ENCODE assay signal across 8 cellular contexts in the genomic region with DNA sequence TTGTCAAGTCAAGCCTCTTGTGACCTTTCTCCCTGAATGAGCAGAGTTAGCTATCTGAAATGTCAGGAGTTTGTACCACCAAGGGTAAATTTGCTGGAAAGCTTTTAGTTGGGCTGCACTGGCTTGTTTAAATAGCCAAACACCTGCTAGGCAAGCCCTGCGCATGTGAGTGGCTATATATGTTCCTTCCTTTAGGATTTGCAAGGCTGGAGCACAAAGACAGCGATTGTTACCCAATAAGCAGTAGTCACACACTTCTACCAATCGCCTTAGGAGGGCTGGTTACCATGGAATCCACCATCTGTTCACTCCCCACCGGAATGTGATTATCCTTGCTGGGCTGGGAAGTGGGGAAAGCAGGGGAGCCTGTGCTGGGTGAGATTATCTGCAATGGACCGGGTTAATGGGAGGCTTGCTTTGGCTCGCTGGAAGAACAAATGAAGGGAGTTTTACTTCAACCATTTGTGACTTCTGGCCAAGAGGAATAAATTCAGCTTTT.
DNase-seq lines count a peak whose midpoint lies in the region; TF ChIP-seq lines count a peak whose summit lies in the region.

No MANE protein-coding gene starts in this region.

- TF ChIP-seq POLR2A in erythroblast (IDR thresholded peaks at IDR 0.05; ENCODE audit: low read length): no peak

- H3K4me3 ChIP-seq in ascending aorta: peak overlapping the region in 1 of 2 donors; percentile 7
- H3K4me3 ChIP-seq in skeletal muscle tissue (ENCODE audit: low read length in 3 of 3): peak overlapping the region; percentile 57 to 71 (median 68)

- H3K9ac ChIP-seq in skeletal muscle tissue (ENCODE audit: low read depth in 1 of 3, low read length in 3 of 3): peak overlapping the region; percentile 59 to 73 (median 72)

- H3K36me3 ChIP-seq in ascending aorta (no peaks in the 10 kb centered on the region), skeletal muscle tissue (ENCODE audit: control insufficient read depth in 3 of 3, insufficient read depth in 3 of 3, low read length in 3 of 3) (no peaks in the 10 kb centered on the region)

- DNase-seq in C1 segment of cervical spinal cord (lab: John Stamatoyannopoulos, UW) (peak in 12 of 14 donors; percentile 14 to 82 (median 49)), NCI-H1694 (lab: John Stamatoyannopoulos, UW) (peak; percentile 99), ascending aorta (ENCODE audit: low spot score in 2 of 2) (no peak), iPS DF 4.7 (ENCODE audit: extremely low read depth, low spot score) (peak; percentile 93), Kasumi-1 (lab: John Stamatoyannopoulos, UW) (no peak), erythroblast (lab: John Stamatoyannopoulos, UW) (no peak), 8988T (no peak)

- no peak for TF ChIP-seq CTCF in ascending aorta (IDR thresholded peaks at IDR 0.05)

- H3K9me3 ChIP-seq in ascending aorta: no peaks in the 10 kb centered on the region
- H3K9me3 ChIP-seq in skeletal muscle tissue (ENCODE audit: control insufficient read depth in 3 of 3, low read length in 3 of 3): no peaks in the 10 kb centered on the region

- H3K27ac ChIP-seq in ascending aorta (peak overlapping the region; percentile 18 to 19), skeletal muscle tissue (ENCODE audit: low read depth, low read length) (peak overlapping the region; percentile 59)

- intact Hi-C loops in ascending aorta (cut with DNase I): loop anchor here (2.0 kb wide), 1 partner anchor 21 kb away; no protein-coding TSS in a partner anchor

- H3K4me1 ChIP-seq in ascending aorta (peaks cover 3 to 22% of the 10 kb centered on the region in 2 donors), skeletal muscle tissue (ENCODE audit: control insufficient read depth in 3 of 3, insufficient read depth in 3 of 3, low read length in 3 of 3) (peaks cover 26 to 42% (median 27%) of the 10 kb centered on the region in 3 donors)

- H3K27me3 ChIP-seq in ascending aorta (no peaks in the 10 kb centered on the region), skeletal muscle tissue (ENCODE audit: control insufficient read depth in 3 of 3, insufficient read depth in 3 of 3, low read length in 3 of 3) (no peaks in the 10 kb centered on the region)

Comparison
In these comparisons a context has a peak if more than half of its experiments do, and no peak if none do; other contexts are left out.
1. DNase-seq: peak in C1 segment of cervical spinal cord (12 of 14), NCI-H1694 (single experiment) and iPS DF 4.7 (single experiment); none in ascending aorta (0 of 2), Kasumi-1 (0 of 2), erythroblast (0 of 2) and 8988T (single experiment).